11 cellular contexts compared by ENCODE assay signal in the genomic region with DNA sequence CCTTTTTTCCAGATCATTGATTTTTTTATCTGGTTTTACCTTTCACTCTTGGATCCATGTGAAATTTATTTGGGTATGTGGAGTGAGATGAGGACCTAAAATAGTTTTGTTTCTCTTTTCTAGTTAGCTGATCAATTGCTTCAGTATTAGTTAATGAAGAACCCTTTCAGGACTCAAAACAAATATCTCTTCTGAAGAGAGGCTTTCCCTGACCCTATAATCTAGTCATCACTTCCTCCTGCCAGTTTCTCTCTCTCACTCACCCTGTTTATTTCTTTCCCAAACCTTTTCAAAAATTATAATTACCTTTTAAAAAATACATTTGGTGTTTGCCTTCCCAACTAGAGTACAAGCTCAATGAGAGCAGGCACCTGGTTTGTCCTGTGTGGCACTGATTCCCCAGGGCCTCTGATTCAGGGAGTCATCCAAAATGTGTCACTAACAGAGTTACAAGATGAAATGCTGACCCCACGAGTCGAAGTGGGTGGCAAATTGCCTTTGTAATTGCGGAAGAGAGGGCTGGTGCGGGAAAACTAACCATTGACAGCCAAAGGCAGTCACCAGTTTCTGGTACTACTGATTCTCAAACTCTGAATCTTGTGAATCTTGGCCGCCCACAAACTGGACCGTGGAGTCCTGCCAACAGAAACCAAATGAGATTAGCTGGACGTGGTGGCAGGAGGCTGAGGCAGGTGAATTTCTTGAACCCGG. TPM values are rescaled to one million over a fixed set of nuclear protein-coding genes. Genes with fewer than 3 reads are reported as not detected.
DNase-seq lines count a peak whose midpoint lies in the region; ATAC-seq, FAIRE-seq and TF ChIP-seq lines count a peak whose summit lies in the region.
"Had no signal": no experiment of that assay in that cellular context is flagged by ENCODE, and none has a peak within 500 bp of the region (broad histone marks: within the 10 kb centered on the region; RNA-seq: fewer than 3 reads in every experiment).

No MANE protein-coding gene starts in this region.

- peak overlapping the region in 9 of 10 donors; percentile 37 to 69 (median 62) for H3K4me3 ChIP-seq in heart right ventricle
- H3K4me3 ChIP-seq in colonic mucosa: no peak overlapping the region
- peak overlapping the region; percentile 27 to 94 for H3K4me3 ChIP-seq in muscle layer of duodenum (ENCODE audit: low read depth in 1 of 2, low read length in 2 of 2)
- no peak overlapping the region for H3K4me3 ChIP-seq in aorta (ENCODE audit: low read length in 2 of 2)

- peaks cover 6 to 66% (median 51%) of the 10 kb centered on the region in 9 donors for H3K4me1 ChIP-seq in heart right ventricle
- H3K4me1 ChIP-seq in colonic mucosa: no peaks in the 10 kb centered on the region
- peaks cover 5 to 7% of the 10 kb centered on the region in 2 donors for H3K4me1 ChIP-seq in muscle layer of duodenum (ENCODE audit: control insufficient read depth in 1 of 2, insufficient read depth in 2 of 2, low read length in 2 of 2)
- no peaks in the 10 kb centered on the region for H3K4me1 ChIP-seq in aorta (ENCODE audit: control insufficient read depth in 1 of 2, insufficient read depth in 2 of 2, low read length in 2 of 2)

- H3K9me3 ChIP-seq in heart right ventricle (peaks cover 0 to 26% (median 4%) of the 10 kb centered on the region in 11 donors), colonic mucosa (no peaks in the 10 kb centered on the region), muscle layer of duodenum (ENCODE audit: control insufficient read depth in 1 of 2, low read length in 2 of 2) (no peaks in the 10 kb centered on the region), aorta (ENCODE audit: control insufficient read depth, low read length) (no peaks in the 10 kb centered on the region)

- TF ChIP-seq CTCF in heart right ventricle (IDR thresholded peaks at IDR 0.05): no peak
- no peak for TF ChIP-seq CTCF in colonic mucosa (IDR thresholded peaks at IDR 0.05)

- H3K27me3 ChIP-seq in heart right ventricle (no peaks in the 10 kb centered on the region), colonic mucosa (no peaks in the 10 kb centered on the region), muscle layer of duodenum (ENCODE audit: low read depth, low read length) (no peaks in the 10 kb centered on the region), aorta (ENCODE audit: control insufficient read depth in 1 of 2, insufficient read depth in 2 of 2, low read length in 1 of 2) (no peaks in the 10 kb centered on the region)

- H3K36me3 ChIP-seq in heart right ventricle (peaks cover 0 to 32% (median 0%) of the 10 kb centered on the region in 9 donors), colonic mucosa (no peaks in the 10 kb centered on the region), muscle layer of duodenum (ENCODE audit: control insufficient read depth in 1 of 2, insufficient read depth in 2 of 2, low read length in 2 of 2) (peaks cover 0 to 10% of the 10 kb centered on the region in 2 donors), aorta (ENCODE audit: control insufficient read depth in 1 of 2, insufficient read depth in 2 of 2, low read length in 1 of 2) (no peaks in the 10 kb centered on the region)

- H3K27ac ChIP-seq in heart right ventricle: peak overlapping the region; percentile 19 to 97 (median 94)
- H3K27ac ChIP-seq in colonic mucosa: peak overlapping the region; percentile 92
- peak overlapping the region; percentile 71 for H3K27ac ChIP-seq in muscle layer of duodenum (ENCODE audit: low read length)
- peak overlapping the region in 1 of 2 donors; percentile 33 for H3K27ac ChIP-seq in aorta (ENCODE audit: low read depth in 1 of 2, low read length in 2 of 2)

- no peak overlapping the region for H3K9ac ChIP-seq in colonic mucosa (ENCODE audit: low read depth in 2 of 2, low read length in 2 of 2)

- DNase-seq in heart right ventricle (peak in 1 of 2 donors; percentile 27), left ventricle myocardium superior (no peak), colonic mucosa (no peak), aorta (no peak), frontal cortex (ENCODE audit: low spot score in 2 of 2) (no peak), OCI-M1 (lab: John Stamatoyannopoulos, UW) (no peak), HPDE6-E6E7 (ENCODE audit: extremely low spot score) (no peak)
- DNase-seq: activated CD4-positive, CD25-positive, alpha-beta regulatory T cell treated with anti-CD3 and anti-CD28 coated beads, Interleukin-2, amount 50 U/mL, for 72 hours; left cardiac atrium had no signal

- ATAC-seq in heart right ventricle: peak in 1 of 8 donors; percentile 2
- ATAC-seq in left ventricle myocardium superior: no peak
- peak; percentile 5 for ATAC-seq in aorta (ENCODE audit: low FRiP score)

- intact Hi-C loops in heart right ventricle (cut with DNase I): no loop called here
- intact Hi-C loops in left ventricle myocardium superior (cut with micrococcal nuclease): no loop called here
- intact Hi-C loops in colonic mucosa (cut with DNase I): no loop called here
- intact Hi-C loops in aorta (cut with DNase I): no loop called here

- FAIRE-seq in frontal cortex (lab: Jason Lieb, UNC): no peak
- FAIRE-seq: GM12892 had no signal

- 45 to 63% methylated on average over 8 of the region's 8 CpGs for WGBS in heart right ventricle, 2 donors
- WGBS in aorta, 2 donors: 22 to 38% methylated on average over 8 of the region's 8 CpGs

RNA-seq across cellular contexts. Expression of a gene that starts 2.4 kb away (rescaled TPM):
- total RNA-seq in heart right ventricle (10 to 100 TPM; 15.7 to 74.1 (median 26.2) TPM), left ventricle myocardium superior (16.5 TPM), colonic mucosa (10 to 100 TPM in 1 of 2 donors, 1 to 10 TPM in 1; 3.8 to 11.9 TPM), aorta (10 to 100 TPM; 12.0 to 32.4 TPM), frontal cortex (0.41 TPM)
- polyA plus RNA-seq in heart right ventricle (10 to 100 TPM in 1 of 2 donors, 1 to 10 TPM in 1; 6.1 to 28.3 TPM), aorta (10 to 100 TPM; 10.9 to 21.1 TPM)

RNA-seq across cellular contexts. Expression of a gene that starts 20.3 kb away (rescaled TPM):
- total RNA-seq in heart right ventricle (10 to 100 TPM; 16.0 to 33.3 (median 22.6) TPM), left ventricle myocardium superior (25.2 TPM), colonic mucosa (10 to 100 TPM; 34.5 to 37.6 TPM), aorta (10 to 100 TPM; 22.7 to 31.7 TPM), frontal cortex (9.8 TPM)
- polyA plus RNA-seq in heart right ventricle (10 to 100 TPM; 20.1 to 23.4 TPM), aorta (10 to 100 TPM; 17.8 to 26.0 TPM)

Comparison
In these comparisons a context has a peak if more than half of its experiments do, and no peak if none do; other contexts are left out.
1. H3K4me3 ChIP-seq: peak in heart right ventricle (9 of 10) and muscle layer of duodenum (2 of 2); none in colonic mucosa (single experiment) and aorta (0 of 2).